ENCODE assay signal across 17 cellular contexts in genomic region chrX:152876931-152877840, GRCh38. TPM values are rescaled to one million over a fixed set of nuclear protein-coding genes. Genes with fewer than 3 reads are reported as not detected.
"Had no signal": no experiment of that assay in that cellular context is flagged by ENCODE, and none has a peak within 500 bp of the region (broad histone marks: within the 10 kb centered on the region; RNA-seq: fewer than 3 reads in every experiment).

No MANE protein-coding gene starts in this region.

- ATAC-seq: activated CD8-positive, alpha-beta T cell treated with anti-CD3 and anti-CD28 coated beads, Interleukin-2, amount 10 ng/mL, durations not matched to agents 7 days and 5 days; gastrocnemius medialis; upper lobe of right lung had no signal

- H3K27me3 ChIP-seq: ascending aorta, gastrocnemius medialis, upper lobe of right lung had no signal

- H3K4me1 ChIP-seq: ascending aorta, gastrocnemius medialis, upper lobe of right lung had no signal

- H3K9me3 ChIP-seq: ascending aorta, gastrocnemius medialis, upper lobe of right lung had no signal

- H3K4me3 ChIP-seq: ascending aorta, gastrocnemius medialis, upper lobe of right lung had no signal

- H3K27ac ChIP-seq: ascending aorta, gastrocnemius medialis, upper lobe of right lung had no signal

- DNase-seq: activated CD4-positive, alpha-beta T cell treated with anti-CD3 and anti-CD28 coated beads for 1 hour; activated CD4-positive, alpha-beta T cell treated with anti-CD3 and anti-CD28 coated beads, Interleukin-2, amount 50 U/mL, for 1 hour; activated CD8-positive, alpha-beta T cell treated with anti-CD3 and anti-CD28 coated beads, Interleukin-2, amount 10 ng/mL, durations not matched to agents 7 days and 5 days; activated gamma-delta T cell; cortex of kidney; erythroblast; gastrocnemius medialis; hypothalamus; mesenchymal stem cell; naive B cell; occipital lobe; retina; stimulated activated CD4-positive, alpha-beta T cell treated with anti-CD3 and anti-CD28 coated beads, Interleukin-4, amount 100 ng/mL, for 1 hour; stimulated activated naive CD4-positive, alpha-beta T cell treated with Interleukin-2 at 50 U/mL for 16 hours; T-helper 9 cell; upper lobe of right lung had no signal

- H3K36me3 ChIP-seq: ascending aorta, gastrocnemius medialis, upper lobe of right lung had no signal

RNA-seq across cellular contexts. Expression of gene ZNF185, which starts 20.7 kb away (rescaled TPM):
- total RNA-seq: ascending aorta had no signal
